12 cellular contexts compared by ENCODE assay signal in genomic region chr12:62865860-62866407, GRCh38.
DNase-seq lines count a peak whose midpoint lies in the region; ATAC-seq and TF ChIP-seq lines count a peak whose summit lies in the region.
"Had no signal": no experiment of that assay in that cellular context is flagged by ENCODE, and none has a peak within 500 bp of the region (broad histone marks: within the 10 kb centered on the region; RNA-seq: fewer than 3 reads in every experiment).

No MANE protein-coding gene starts in this region.

- no peaks in the 10 kb centered on the region for H3K9me3 ChIP-seq in H9 (ENCODE audit: control insufficient read depth, low read depth, low read length)

- no peak overlapping the region for H4K5ac ChIP-seq in H9 (ENCODE audit: insufficient read length, low read depth, low read length)

- no peak overlapping the region for H3K56ac ChIP-seq in H9 (ENCODE audit: insufficient read length, low read depth, low read length)

- H2AFZ ChIP-seq in H9 (ENCODE audit: low read length): no peak overlapping the region

- H3K9me3 Mint-ChIP-seq in H9 (no peaks in the 10 kb centered on the region), glutamatergic neuron (ENCODE audit: unreplicated experiment) (no peaks in the 10 kb centered on the region)
- H3K9me3 Mint-ChIP-seq in activated naive CD8-positive, alpha-beta T cell treated with anti-CD3 and anti-CD28 coated beads, Interleukin-2, amount 50 U/mL, for 24 hours: peaks cover 4% of the 10 kb centered on the region

- no peaks in the 10 kb centered on the region for H3K23me2 ChIP-seq in H9 (ENCODE audit: insufficient read length, low read depth, low read length, poor library complexity, severe bottlenecking)

- H2BK15ac ChIP-seq in H9 (ENCODE audit: low read depth, low read length): no peak overlapping the region; the same call in 1 of the 2 replicates

- no peaks in the 10 kb centered on the region for H4K20me1 ChIP-seq in H9 (ENCODE audit: control insufficient read depth, insufficient read depth, insufficient read length)

- H3K9ac ChIP-seq in H9 (ENCODE audit: extremely low read depth, insufficient read length, low read length): no peak overlapping the region

- H3K18ac ChIP-seq in H9 (ENCODE audit: insufficient read length, low read depth, low read length): no peak overlapping the region

- H3K27ac Mint-ChIP-seq in H9 (no peak overlapping the region; a peak in 1 of 7 replicates), glutamatergic neuron (ENCODE audit: unreplicated experiment) (no peak overlapping the region)
- no peak overlapping the region for H3K27ac Mint-ChIP-seq in activated naive CD8-positive, alpha-beta T cell treated with anti-CD3 and anti-CD28 coated beads, Interleukin-2, amount 50 U/mL, for 24 hours

- H3K14ac ChIP-seq in H9 (ENCODE audit: insufficient read depth, low read length): no peak overlapping the region

- no peak overlapping the region for H3T11ph ChIP-seq in H9 (ENCODE audit: low read length)

- no CpG with 5 or more reads among the region's 4 CpGs for WGBS in H9 (ENCODE audit: extremely low coverage, insufficient read length, low lambda C conversion rate)

- H3K27ac ChIP-seq in H9 (ENCODE audit: insufficient read length, low read depth, low read length) (no peak overlapping the region), angular gyrus (ENCODE audit: low read depth, low read length) (peak overlapping the region; percentile 56)

- peaks cover 17% of the 10 kb centered on the region for H3K4me1 ChIP-seq in H9 (ENCODE audit: insufficient read depth, low read length)

- H2BK5ac ChIP-seq in H9 (ENCODE audit: insufficient read length, low read length): no peak overlapping the region

- H4K8ac ChIP-seq in H9 (replicated peaks; ENCODE audit: insufficient read length, low read depth, low read length): no peak overlapping the region

- no peaks in the 10 kb centered on the region; the same call in 1 of the 2 replicates for H3K79me2 ChIP-seq in H9 (ENCODE audit: insufficient read depth, low read length)

- H3K23ac ChIP-seq in H9 (ENCODE audit: insufficient read length, low read depth, low read length): no peak overlapping the region

- H3K4me3 Mint-ChIP-seq in H9 (no peak overlapping the region), glutamatergic neuron (ENCODE audit: unreplicated experiment) (no peak overlapping the region)
- H3K4me3 Mint-ChIP-seq in activated naive CD8-positive, alpha-beta T cell treated with anti-CD3 and anti-CD28 coated beads, Interleukin-2, amount 50 U/mL, for 24 hours: no peak overlapping the region

- no peak overlapping the region for H3K4ac ChIP-seq in H9 (ENCODE audit: low read depth, low read length)

- peaks cover under 1% of the 10 kb centered on the region in 3 experiments; a peak in 6 of 7 replicates for H3K36me3 Mint-ChIP-seq in H9 (ENCODE audit: insufficient read depth in 1 of 3, low read depth in 3 of 3)
- H3K36me3 Mint-ChIP-seq in activated naive CD8-positive, alpha-beta T cell treated with anti-CD3 and anti-CD28 coated beads, Interleukin-2, amount 50 U/mL, for 24 hours (ENCODE audit: low read depth): no peaks in the 10 kb centered on the region
- H3K36me3 Mint-ChIP-seq in glutamatergic neuron (ENCODE audit: unreplicated experiment): no peaks in the 10 kb centered on the region

- H3K27me3 Mint-ChIP-seq in H9 (ENCODE audit: low read depth) (peaks cover 6% of the 10 kb centered on the region), glutamatergic neuron (ENCODE audit: unreplicated experiment) (peaks cover 4% of the 10 kb centered on the region)
- peaks cover under 1% of the 10 kb centered on the region for H3K27me3 Mint-ChIP-seq in activated naive CD8-positive, alpha-beta T cell treated with anti-CD3 and anti-CD28 coated beads, Interleukin-2, amount 50 U/mL, for 24 hours

- H3K4me2 ChIP-seq in H9 (ENCODE audit: insufficient read depth, insufficient read length, low read length): peak overlapping the region; percentile 20

- H2BK20ac ChIP-seq in H9 (ENCODE audit: low read depth, low read length, poor library complexity, severe bottlenecking): no peak overlapping the region

- ATAC-seq in left ventricle myocardium superior: peak; percentile 38
- no peak for ATAC-seq in activated naive CD8-positive, alpha-beta T cell treated with anti-CD3 and anti-CD28 coated beads, Interleukin-2, amount 50 U/mL, for 24 hours
- ATAC-seq: left lobe of liver had no signal

- H3K79me1 ChIP-seq in H9 (ENCODE audit: insufficient read depth, low read depth, low read length, poor library complexity, severe bottlenecking): no peaks in the 10 kb centered on the region

- H3K27me3 ChIP-seq in H9 (ENCODE audit: insufficient read depth, low read length): no peaks in the 10 kb centered on the region

- H2BK12ac ChIP-seq in H9 (ENCODE audit: insufficient read length, low read depth, low read length): no peak overlapping the region

- intact Hi-C loops in left ventricle myocardium superior (cut with micrococcal nuclease): no loop called here

- H3K4me1 Mint-ChIP-seq in H9 (peaks cover 31 to 41% of the 10 kb centered on the region in 2 experiments), glutamatergic neuron (ENCODE audit: low read depth, unreplicated experiment) (no peaks in the 10 kb centered on the region)
- no peaks in the 10 kb centered on the region for H3K4me1 Mint-ChIP-seq in activated naive CD8-positive, alpha-beta T cell treated with anti-CD3 and anti-CD28 coated beads, Interleukin-2, amount 50 U/mL, for 24 hours

- H2AK5ac ChIP-seq in H9 (ENCODE audit: insufficient read length, low read length): no peak overlapping the region

- no peak for TF ChIP-seq CTCF in H9 (conservative IDR thresholded peaks at IDR 0.05)
- TF ChIP-seq CTCF in glutamatergic neuron (IDR thresholded peaks at IDR 0.05; ENCODE audit: partially characterized antibody, unreplicated experiment): no peak

- DNase-seq in H9 (peak; percentile 62), left ventricle myocardium superior (no peak), smooth muscle cell of the brain vasculature (ENCODE audit: low read depth, low spot score) (peak; percentile 70), SK-N-DZ (ENCODE audit: low spot score) (no peak), glutamatergic neuron (no peak)
- no peak for DNase-seq in activated naive CD8-positive, alpha-beta T cell treated with anti-CD3 and anti-CD28 coated beads, Interleukin-2, amount 50 U/mL, for 24 hours
- DNase-seq in activated T-cell treated with anti-CD3 and anti-CD28 coated beads, Interleukin-2, amount 50 U/mL, for 48 hours: no peak
- DNase-seq: activated CD8-positive, alpha-beta memory T cell treated with anti-CD3 and anti-CD28 coated beads, Interleukin-2, amount 50 U/mL, for 4 hours; occipital lobe; stimulated activated naive CD4-positive, alpha-beta T cell treated with Interleukin-2 at 50 U/mL for 16 hours had no signal

- no peak overlapping the region for H2BK120ac ChIP-seq in H9 (ENCODE audit: low read depth, low read length, poor library complexity, severe bottlenecking)

- no peak overlapping the region for H4K91ac ChIP-seq in H9 (ENCODE audit: insufficient read length, low read depth, low read length)

Comparison
In these comparisons a context has a peak if more than half of its experiments do, and no peak if none do; other contexts are left out.
1. DNase-seq: peak in H9 (single experiment) and smooth muscle cell of the brain vasculature (single experiment); none in left ventricle myocardium superior (single experiment), SK-N-DZ (single experiment), activated naive CD8-positive, alpha-beta T cell treated with anti-CD3 and anti-CD28 coated beads, Interleukin-2, amount 50 U/mL, for 24 hours (single experiment), activated T-cell treated with anti-CD3 and anti-CD28 coated beads, Interleukin-2, amount 50 U/mL, for 48 hours (0 of 2) and glutamatergic neuron (single experiment).